ENCODE assay signal across 25 cellular contexts in genomic region chr6:135884136-135884535, GRCh38.
"Had no signal": no experiment of that assay in that cellular context is flagged by ENCODE, and none has a peak within 500 bp of the region (broad histone marks: within the 10 kb centered on the region; RNA-seq: fewer than 3 reads in every experiment).

No MANE protein-coding gene starts in this region.

- H3K4me3 Mint-ChIP-seq: dendritic cell treated with granulocyte-macrophage colony-stimulating factor and Interleukin-4, amounts not matched to agents 40 ng/mL and 50 ng/mL, for 4 days; endodermal cell; memory B cell; natural killer cell treated with Interleukin-12 subunit alpha and Interleukin-12 subunit beta and Interleukin-15 and Interleukin-18, amount 100 ng/mL, for 72 hours; neural crest cell; stimulated activated effector memory CD8-positive, alpha-beta T cell treated with anti-CD3 and anti-CD28 coated beads, Interleukin-12 subunit alpha, Interleukin-12 subunit beta, amount 100 ng/mL, for 72 hours; type B pancreatic cell had no signal

- H3K27ac ChIP-seq: colonic mucosa, epithelial cell of prostate, gastrocnemius medialis, neutrophil, pancreas, right lobe of liver, testis, tibial artery had no signal

- H3K36me3 ChIP-seq: colonic mucosa, gastrocnemius medialis, neutrophil, pancreas, right lobe of liver, tibial artery had no signal

- H3K4me3 ChIP-seq: colonic mucosa, gastrocnemius medialis, lung, pancreas, right lobe of liver, testis, tibial artery had no signal

- H3K9me3 Mint-ChIP-seq: dendritic cell treated with granulocyte-macrophage colony-stimulating factor and Interleukin-4, amounts not matched to agents 40 ng/mL and 50 ng/mL, for 4 days; endodermal cell; memory B cell; natural killer cell treated with Interleukin-12 subunit alpha and Interleukin-12 subunit beta and Interleukin-15 and Interleukin-18, amount 100 ng/mL, for 72 hours; neural crest cell; stimulated activated effector memory CD8-positive, alpha-beta T cell treated with anti-CD3 and anti-CD28 coated beads, Interleukin-12 subunit alpha, Interleukin-12 subunit beta, amount 100 ng/mL, for 72 hours; type B pancreatic cell had no signal

- H3K9me3 ChIP-seq: colonic mucosa, gastrocnemius medialis, neutrophil, pancreas, right lobe of liver, testis, tibial artery had no signal

- H3K4me1 ChIP-seq: colonic mucosa, pancreas, testis had no signal

- ATAC-seq: esophagus mucosa; gastrocnemius medialis; left lobe of liver; natural killer cell treated with Interleukin-12 subunit alpha and Interleukin-12 subunit beta and Interleukin-15 and Interleukin-18, amount 100 ng/mL, for 72 hours; pancreas; right lobe of liver; stimulated activated effector memory CD8-positive, alpha-beta T cell treated with anti-CD3 and anti-CD28 coated beads, Interleukin-12 subunit alpha, Interleukin-12 subunit beta, amount 100 ng/mL, for 72 hours; stimulated activated naive CD8-positive, alpha-beta T cell treated with anti-CD3 and anti-CD28 coated beads, Interleukin-15, Interleukin-2, amounts not matched to agents 100 U/mL and 50 U/mL, for 24 hours had no signal

- H3K4me1 Mint-ChIP-seq: endodermal cell, neural crest cell had no signal

- H3K27me3 Mint-ChIP-seq: dendritic cell treated with granulocyte-macrophage colony-stimulating factor and Interleukin-4, amounts not matched to agents 40 ng/mL and 50 ng/mL, for 4 days; memory B cell; type B pancreatic cell had no signal

- H3K27me3 ChIP-seq: colonic mucosa, gastrocnemius medialis, neutrophil, pancreas, right lobe of liver, testis, tibial artery had no signal

- H3K27ac Mint-ChIP-seq: dendritic cell treated with granulocyte-macrophage colony-stimulating factor and Interleukin-4, amounts not matched to agents 40 ng/mL and 50 ng/mL, for 4 days; endodermal cell; memory B cell; natural killer cell treated with Interleukin-12 subunit alpha and Interleukin-12 subunit beta and Interleukin-15 and Interleukin-18, amount 100 ng/mL, for 72 hours; stimulated activated effector memory CD8-positive, alpha-beta T cell treated with anti-CD3 and anti-CD28 coated beads, Interleukin-12 subunit alpha, Interleukin-12 subunit beta, amount 100 ng/mL, for 72 hours; type B pancreatic cell had no signal

- H3K36me3 Mint-ChIP-seq: memory B cell; natural killer cell treated with Interleukin-12 subunit alpha and Interleukin-12 subunit beta and Interleukin-15 and Interleukin-18, amount 100 ng/mL, for 72 hours; stimulated activated effector memory CD8-positive, alpha-beta T cell treated with anti-CD3 and anti-CD28 coated beads, Interleukin-12 subunit alpha, Interleukin-12 subunit beta, amount 100 ng/mL, for 72 hours; type B pancreatic cell had no signal

- DNase-seq: colonic mucosa; effector CD8-positive, alpha-beta T cell; endodermal cell; gastrocnemius medialis; head of caudate nucleus; kidney; pancreas; right lobe of liver; stimulated activated CD4-positive, alpha-beta T cell treated with anti-CD3 and anti-CD28 coated beads, Interleukin-2, amount 100 ng/mL, for 24 hours; stimulated activated CD4-positive, alpha-beta T cell treated with anti-CD3 and anti-CD28 coated beads, Interleukin-4, amount 100 ng/mL, for 24 hours; stimulated activated naive CD8-positive, alpha-beta T cell treated with anti-CD3 and anti-CD28 coated beads, Interleukin-15, Interleukin-2, amounts not matched to agents 100 U/mL and 50 U/mL, for 24 hours; substantia nigra; testis; tibial artery had no signal
